In genomic region chr17:4986403-4986802, GRCh38 we compare ENCODE assay signal across 8 cellular contexts. TPM values are rescaled to one million over a fixed set of nuclear protein-coding genes. Genes with fewer than 3 reads are reported as not detected.
DNase-seq lines count a peak whose midpoint lies in the region; ATAC-seq and TF ChIP-seq lines count a peak whose summit lies in the region.

No MANE protein-coding gene starts in this region.

- peak overlapping the region; percentile 90 for H3K4me2 ChIP-seq in parathyroid adenoma (ENCODE audit: low read length)

- H3K79me2 ChIP-seq in parathyroid adenoma: peaks cover 2% of the 10 kb centered on the region

- H3K4me1 ChIP-seq in ES-I3 (ENCODE audit: insufficient read depth, low read length) (peaks cover 4% of the 10 kb centered on the region; the same call in 1 of the 2 replicates), parathyroid adenoma (peaks cover 9% of the 10 kb centered on the region)

- DNase-seq in RKO (ENCODE audit: low spot score): peak; percentile 68
- no peak for DNase-seq in epithelial cell of prostate (ENCODE audit: low read depth, low spot score)
- DNase-seq in Kasumi-1 (lab: John Stamatoyannopoulos, UW): no peak
- no peak for DNase-seq in A172 (ENCODE audit: low spot score)
- no peak for DNase-seq in COLO829 (ENCODE audit: low spot score)

- H3K4me3 ChIP-seq in parathyroid adenoma (ENCODE audit: low read depth, low read length): peak overlapping the region; percentile 87

- ATAC-seq in GM21447 (IDR thresholded peaks at IDR 0.05; ENCODE audit: unreplicated experiment): no peak

- H3K36me3 ChIP-seq in ES-I3 (ENCODE audit: insufficient read depth, low read length) (no peaks in the 10 kb centered on the region; the same call in 1 of the 2 replicates), parathyroid adenoma (ENCODE audit: control insufficient read depth, insufficient read depth, low read length) (no peaks in the 10 kb centered on the region)

- no peak for TF ChIP-seq CTCF in parathyroid adenoma (IDR thresholded peaks at IDR 0.05)

- peak overlapping the region; percentile 82 for H3K27ac ChIP-seq in epithelial cell of prostate
- peak overlapping the region; percentile 76 for H3K27ac ChIP-seq in parathyroid adenoma

- H3K9ac ChIP-seq in ES-I3 (ENCODE audit: low read depth, low read length): peak overlapping the region; percentile 70
- H3K9ac ChIP-seq in parathyroid adenoma: no peak overlapping the region

- H3K27me3 ChIP-seq in parathyroid adenoma (ENCODE audit: control insufficient read depth, insufficient read depth, low read length): no peaks in the 10 kb centered on the region

- H3K9me3 ChIP-seq in ES-I3 (ENCODE audit: control insufficient read depth, insufficient read depth, low read length) (no peaks in the 10 kb centered on the region), parathyroid adenoma (ENCODE audit: control insufficient read depth, low read length) (no peaks in the 10 kb centered on the region)

- peak overlapping the region; percentile 81 for H2AFZ ChIP-seq in parathyroid adenoma

RNA-seq across cellular contexts. Expression of gene CAMTA2, which starts 1.1 kb away (rescaled TPM):
- 2.4 and 7.1 TPM in 2 replicates for total RNA-seq in A172 (2014; rRNA removed; shearing (Covaris generic))

RNA-seq across cellular contexts. Expression of gene INCA1, which starts 10.9 kb away (rescaled TPM):
- 0.88 and 1.5 TPM in 2 replicates for total RNA-seq in A172 (2014; rRNA removed; shearing (Covaris generic))

RNA-seq across cellular contexts. Expression of gene KIF1C, which starts 11.3 kb away (rescaled TPM):
- 123 and 125 TPM in 2 replicates for total RNA-seq in A172 (2014; rRNA removed; shearing (Covaris generic))

RNA-seq across cellular contexts. Expression of gene SPAG7, which starts 18.8 kb away (rescaled TPM):
- 74.4 and 90.6 TPM in 2 replicates for total RNA-seq in A172 (2014; rRNA removed; shearing (Covaris generic))

RNA-seq across cellular contexts. Expression of gene ENO3, which starts 35.5 kb away (rescaled TPM):
- total RNA-seq in A172 (2014; rRNA removed; shearing (Covaris generic)): 4.0 and 12.3 TPM in 2 replicates
